Comparison of ENCODE assay signal across 23 cellular contexts in genomic region chr5:146137967-146138403, GRCh38. TPM values are rescaled to one million over a fixed set of nuclear protein-coding genes. Genes with fewer than 3 reads are reported as not detected.
DNase-seq lines count a peak whose midpoint lies in the region; ATAC-seq and TF ChIP-seq lines count a peak whose summit lies in the region.
"Had no signal": no experiment of that assay in that cellular context is flagged by ENCODE, and none has a peak within 500 bp of the region (broad histone marks: within the 10 kb centered on the region; RNA-seq: fewer than 3 reads in every experiment).

No MANE protein-coding gene starts in this region.

- no peak for TF ChIP-seq CTCF in breast epithelium (IDR thresholded peaks at IDR 0.05)
- TF ChIP-seq CTCF in transverse colon (IDR thresholded peaks at IDR 0.05), result no peak

- 24 to 49% methylated on average over 2 to 8 of the region's 8 CpGs for WGBS in transverse colon (ENCODE audit: low coverage in 1 of 2), 2 donors

- CTCF ChIA-PET in activated CD4-positive, alpha-beta T cell treated with anti-CD3 and anti-CD28 coated beads for 36 hours (lab: Charles Lee), result interaction anchor here (0.6 kb wide), 1 partner anchor 1989 kb away, joined by 3 read pairs; no protein-coding TSS in a partner anchor

- H3K36me3 ChIP-seq in breast epithelium, result peaks cover 3% of the 10 kb centered on the region
- H3K36me3 ChIP-seq in transverse colon, result peaks cover 0 to 38% (median 19%) of the 10 kb centered on the region in 4 donors

- H3K27me3 ChIP-seq in breast epithelium, result no peaks in the 10 kb centered on the region
- H3K27me3 ChIP-seq in transverse colon, result no peaks in the 10 kb centered on the region

- no peak overlapping the region for H3K4me3 Mint-ChIP-seq in activated CD4-positive, alpha-beta T cell treated with anti-CD3 and anti-CD28 coated beads for 36 hours
- H3K4me3 Mint-ChIP-seq: activated CD4-positive, alpha-beta memory T cell treated with anti-CD3 and anti-CD28 coated beads for 36 hours; CD4-positive, CD25-positive, alpha-beta regulatory T cell; natural killer cell treated with Interleukin-12 subunit alpha and Interleukin-12 subunit beta and Interleukin-15 and Interleukin-18, amount 100 ng/mL, for 72 hours had no signal

- H3K9me3 ChIP-seq in breast epithelium (no peaks in the 10 kb centered on the region), transverse colon (no peaks in the 10 kb centered on the region)

- H3K4me3 ChIP-seq in breast epithelium, result no peak overlapping the region
- H3K4me3 ChIP-seq in transverse colon, result no peak overlapping the region

- no peak for TF ChIP-seq POLR2A in breast epithelium (IDR thresholded peaks at IDR 0.05)
- no peak for TF ChIP-seq POLR2A in transverse colon (IDR thresholded peaks at IDR 0.05)

- H3K9me3 Mint-ChIP-seq in activated CD4-positive, alpha-beta T cell treated with anti-CD3 and anti-CD28 coated beads for 36 hours (ENCODE audit: low read depth), result no peaks in the 10 kb centered on the region
- H3K9me3 Mint-ChIP-seq: activated CD4-positive, alpha-beta memory T cell treated with anti-CD3 and anti-CD28 coated beads for 36 hours; natural killer cell treated with Interleukin-12 subunit alpha and Interleukin-12 subunit beta and Interleukin-15 and Interleukin-18, amount 100 ng/mL, for 72 hours had no signal

- peaks cover 55% of the 10 kb centered on the region for H3K36me3 Mint-ChIP-seq in activated CD4-positive, alpha-beta T cell treated with anti-CD3 and anti-CD28 coated beads for 36 hours (ENCODE audit: low read depth)

- no peaks in the 10 kb centered on the region for H3K4me1 Mint-ChIP-seq in activated CD4-positive, alpha-beta T cell treated with anti-CD3 and anti-CD28 coated beads for 36 hours

- H3K27ac Mint-ChIP-seq in activated CD4-positive, alpha-beta T cell treated with anti-CD3 and anti-CD28 coated beads for 36 hours, result no peak overlapping the region
- H3K27ac Mint-ChIP-seq: activated CD4-positive, alpha-beta memory T cell treated with anti-CD3 and anti-CD28 coated beads for 36 hours had no signal

- in situ Hi-C loops in transverse colon (cut with MboI; ENCODE audit: low pct_ligation_motif_present in 1 of 4, low pct_unique_long_range_greater_than_20kb in 1 of 4, low sequenced_read_pairs in 3 of 4), result no loop called here

- DNase-seq in DMS53 (lab: John Stamatoyannopoulos, UW) (peak; percentile 49), DMS53 treated with DMSO at 0.1 percent for 48 hours (lab: John Stamatoyannopoulos, UW; ENCODE audit: unreplicated experiment) (no peak), breast epithelium (ENCODE audit: low spot score in 2 of 2) (peak in 1 of 2 donors; percentile 29), left colon (peak; percentile 31 to 45), transverse colon (peak; percentile 45), dedifferentiated amniotic fluid mesenchymal stem cell (ENCODE audit: extremely low spot score) (no peak)
- DNase-seq in activated CD4-positive, alpha-beta T cell treated with anti-CD3 and anti-CD28 coated beads for 36 hours, result no peak
- DNase-seq: activated CD4-positive, alpha-beta memory T cell treated with anti-CD3 and anti-CD28 coated beads for 36 hours; activated effector memory CD4-positive, alpha-beta T cell treated with anti-CD3 and anti-CD28 coated beads, Interleukin-2, amount 50 U/mL, for 16 hours; CD4-positive, CD25-positive, alpha-beta regulatory T cell; Karpas-422; left ventricle myocardium superior; NCI-H2081; NK-92 treated with Interleukin-12 subunit alpha and Interleukin-12 subunit beta, amount 100 ng/mL, for 24 hours; stimulated activated naive CD4-positive, alpha-beta T cell had no signal

- intact Hi-C loops in breast epithelium (cut with DNase I; ENCODE audit: low total_unique reads), result no loop called here
- intact Hi-C loops in left colon (cut with DNase I, micrococcal nuclease), result loop anchor here in 1 of 2 donors (10.0 kb wide), 1 partner anchor 127 kb away; no protein-coding TSS in a partner anchor
- intact Hi-C loops in transverse colon (cut with DNase I; ENCODE audit: low total_unique reads), result no loop called here
- intact Hi-C loops in activated CD4-positive, alpha-beta T cell treated with anti-CD3 and anti-CD28 coated beads for 36 hours (cut with DNase I, micrococcal nuclease), result loop anchor here in 1 of 2 experiments (10.0 kb wide), 1 partner anchor 453 kb away; no protein-coding TSS in a partner anchor

- H3K27ac ChIP-seq in breast epithelium (peak overlapping the region; percentile 14 to 33), transverse colon (peak overlapping the region in 2 of 4 donors; percentile 25 to 32)
- H3K27ac ChIP-seq: 22Rv1 had no signal

- TF ChIP-seq EP300 in transverse colon (IDR thresholded peaks at IDR 0.05; ENCODE audit: low read depth), result no peak

- ATAC-seq in left colon (peak; percentile 86), HG03095 (IDR thresholded peaks at IDR 0.05; ENCODE audit: unreplicated experiment) (no peak)
- no peak for ATAC-seq in activated CD4-positive, alpha-beta T cell treated with anti-CD3 and anti-CD28 coated beads for 36 hours
- ATAC-seq: left ventricle myocardium superior; natural killer cell treated with Interleukin-12 subunit alpha and Interleukin-12 subunit beta and Interleukin-15 and Interleukin-18, amount 100 ng/mL, for 72 hours; sciatic nerve had no signal

- H3K27me3 Mint-ChIP-seq in activated CD4-positive, alpha-beta T cell treated with anti-CD3 and anti-CD28 coated beads for 36 hours, result no peaks in the 10 kb centered on the region
- H3K27me3 Mint-ChIP-seq: activated CD4-positive, alpha-beta memory T cell treated with anti-CD3 and anti-CD28 coated beads for 36 hours; CD4-positive, CD25-positive, alpha-beta regulatory T cell; natural killer cell treated with Interleukin-12 subunit alpha and Interleukin-12 subunit beta and Interleukin-15 and Interleukin-18, amount 100 ng/mL, for 72 hours had no signal

- H3K4me1 ChIP-seq in breast epithelium (no peaks in the 10 kb centered on the region), transverse colon (no peaks in the 10 kb centered on the region)

- POLR2A ChIA-PET in activated CD4-positive, alpha-beta T cell treated with anti-CD3 and anti-CD28 coated beads for 36 hours (lab: Charles Lee), result interaction anchor here (0.7 kb wide), 1 partner anchor 18 kb away, joined by 3 read pairs; no protein-coding TSS in a partner anchor

RNA-seq across cellular contexts. Expression of gene PLAC8L1, which starts 32.6 kb away (rescaled TPM):
- total RNA-seq in breast epithelium (not detected), left colon (under 1 TPM in 1 of 2 donors, not detected in 1; 0.49 TPM), transverse colon (not detected)
- total RNA-seq in activated CD4-positive, alpha-beta T cell treated with anti-CD3 and anti-CD28 coated beads for 36 hours, result under 1 TPM in 1 of 2 experiments, not detected in 1; 0.30 TPM
- total RNA-seq: cardiac septum, epithelial cell of proximal tubule, G401, sciatic nerve, SK-MEL-5 had no signal

RNA-seq across cellular contexts. Expression of gene LARS1, which starts 44.5 kb away (rescaled TPM):
- total RNA-seq in breast epithelium (100 to 1,000 TPM in 1 of 3 donors, 10 to 100 TPM in 2; 65.6 to 111 (median 89.9) TPM), left colon (10 to 100 TPM; 61.7 to 87.9 TPM), transverse colon (100 to 1,000 TPM in 1 of 4 donors, 10 to 100 TPM in 3; 49.8 to 112 (median 70.9) TPM)
- total RNA-seq in activated CD4-positive, alpha-beta T cell treated with anti-CD3 and anti-CD28 coated beads for 36 hours, result 100 to 1,000 TPM; 131 to 184 TPM

Comparison
In these comparisons a context has a peak if more than half of its experiments do, and no peak if none do; other contexts are left out.
1. DNase-seq: peak in DMS53 (single experiment), left colon (2 of 2) and transverse colon (single experiment); none in DMS53 treated with DMSO at 0.1 percent for 48 hours (single experiment), activated CD4-positive, alpha-beta T cell treated with anti-CD3 and anti-CD28 coated beads for 36 hours (single experiment) and dedifferentiated amniotic fluid mesenchymal stem cell (single experiment).